8 cellular contexts compared by ENCODE assay signal in genomic region chr19:35124098-35125060, GRCh38. TPM values are rescaled to one million over a fixed set of nuclear protein-coding genes. Genes with fewer than 3 reads are reported as not detected.
DNase-seq lines count a peak whose midpoint lies in the region; ATAC-seq lines count a peak whose summit lies in the region.

No MANE protein-coding gene starts in this region.

- ATAC-seq in HG02588 (IDR thresholded peaks at IDR 0.05; ENCODE audit: unreplicated experiment), result peak; percentile 74

- peak; percentile 93 for DNase-seq in EL
- peak; percentile 85 for DNase-seq in NCI-H460 (ENCODE audit: extremely low read depth, low read depth)
- DNase-seq in activated CD4-positive, alpha-beta T cell treated with anti-CD3 and anti-CD28 coated beads, Interleukin-2, amount 50 U/mL, for 48 hours, result peak; percentile 88 to 89
- peak; percentile 91 for DNase-seq in dermis blood vessel endothelial cell
- DNase-seq in medulla oblongata (ENCODE audit: extremely low spot score), result peak; percentile 98
- DNase-seq in stimulated activated CD8-positive, alpha-beta memory T cell treated with anti-CD3 and anti-CD28 coated beads, Interleukin-12 subunit alpha, Interleukin-12 subunit beta, amount 100 ng/mL, for 24 hours (ENCODE audit: extremely low read depth), result peak; percentile 69
- DNase-seq in MV-4-11 (lab: John Stamatoyannopoulos, UW), result no peak

RNA-seq across cellular contexts. Expression of gene FXYD3, which starts 8.8 kb away (rescaled TPM):
- not detected in 2 replicates for total RNA-seq in NCI-H460 (2014; rRNA removed; shearing (Covaris generic))
- polyA plus RNA-seq in NCI-H460 (2014; cell fraction: nucleus; rRNA removed), result not detected in 2 replicates
- total RNA-seq in dermis blood vessel endothelial cell, result 0.68 TPM in 1 of 2 replicates, not detected in the other

RNA-seq across cellular contexts. Expression of gene LGI4, which starts 10.5 kb away (rescaled TPM):
- total RNA-seq in NCI-H460 (2014; rRNA removed; shearing (Covaris generic)), result 0.12 TPM in 1 of 2 replicates, not detected in the other
- 0.06 TPM in 1 of 2 replicates, not detected in the other for polyA plus RNA-seq in NCI-H460 (2014; cell fraction: nucleus; rRNA removed)
- total RNA-seq in dermis blood vessel endothelial cell, result 0.34 TPM in 1 of 2 replicates, not detected in the other

RNA-seq across cellular contexts. Expression of gene FXYD1, which starts 14.2 kb away (rescaled TPM):
- total RNA-seq in NCI-H460 (2014; rRNA removed; shearing (Covaris generic)), result not detected in 2 replicates
- not detected in 2 replicates for polyA plus RNA-seq in NCI-H460 (2014; cell fraction: nucleus; rRNA removed)
- not detected in 2 replicates for total RNA-seq in dermis blood vessel endothelial cell

RNA-seq across cellular contexts. Expression of gene FXYD7, which starts 18.7 kb away (rescaled TPM):
- not detected in 2 replicates for total RNA-seq in NCI-H460 (2014; rRNA removed; shearing (Covaris generic))
- polyA plus RNA-seq in NCI-H460 (2014; cell fraction: nucleus; rRNA removed), result not detected in 2 replicates
- total RNA-seq in dermis blood vessel endothelial cell, result not detected in 2 replicates

RNA-seq across cellular contexts. Expression of gene FXYD5, which starts 30.2 kb away (rescaled TPM):
- total RNA-seq in NCI-H460 (2014; rRNA removed; shearing (Covaris generic)), result 104 TPM in 2 replicates
- polyA plus RNA-seq in NCI-H460 (2014; cell fraction: nucleus; rRNA removed), result 49.6 and 55.5 TPM in 2 replicates
- total RNA-seq in dermis blood vessel endothelial cell, result 17.2 and 19.3 TPM in 2 replicates
